In genomic region chr10:53233759-53234158, GRCh38 we compare ENCODE assay signal across 24 cellular contexts.
"Had no signal": no experiment of that assay in that cellular context is flagged by ENCODE, and none has a peak within 500 bp of the region (broad histone marks: within the 10 kb centered on the region; RNA-seq: fewer than 3 reads in every experiment).

No MANE protein-coding gene starts in this region.

- H3K4me1 ChIP-seq: esophagus muscularis mucosa, gastrocnemius medialis, neural progenitor cell, suprapubic skin, thyroid gland, vagina had no signal

- H2AFZ ChIP-seq: neural progenitor cell had no signal

- DNase-seq: effector memory CD4-positive, alpha-beta T cell; gastrocnemius medialis; glutamatergic neuron; immature natural killer cell; kidney; left colon; naive thymus-derived CD8-positive, alpha-beta T cell; nucleus accumbens; ovary; right cardiac atrium; stimulated activated CD4-positive, alpha-beta T cell treated with anti-CD3 and anti-CD28 coated beads, Interleukin-4, amount 100 ng/mL, for 1 hour; stimulated activated CD8-positive, alpha-beta memory T cell treated with anti-CD3 and anti-CD28 coated beads, Interleukin-4, amount 100 ng/mL, for 48 hours; stimulated activated naive CD8-positive, alpha-beta T cell treated with anti-CD3 and anti-CD28 coated beads, Interleukin-15, Interleukin-2, amounts not matched to agents 100 U/mL and 50 U/mL, for 24 hours; thyroid gland had no signal

- ATAC-seq: gastrocnemius medialis; left colon; naive thymus-derived CD8-positive, alpha-beta T cell; right cardiac atrium; stimulated activated effector memory CD8-positive, alpha-beta T cell treated with anti-CD3 and anti-CD28 coated beads, Interleukin-12 subunit alpha, Interleukin-12 subunit beta, amount 100 ng/mL, for 72 hours; stimulated activated naive CD8-positive, alpha-beta T cell treated with anti-CD3 and anti-CD28 coated beads, Interleukin-15, Interleukin-2, amounts not matched to agents 100 U/mL and 50 U/mL, for 24 hours had no signal

- H3K36me3 Mint-ChIP-seq: immature natural killer cell; naive thymus-derived CD8-positive, alpha-beta T cell; neural progenitor cell; stimulated activated effector memory CD8-positive, alpha-beta T cell treated with anti-CD3 and anti-CD28 coated beads, Interleukin-12 subunit alpha, Interleukin-12 subunit beta, amount 100 ng/mL, for 72 hours; type B pancreatic cell had no signal

- H3K9ac ChIP-seq: neural progenitor cell had no signal

- H3K27me3 Mint-ChIP-seq: naive thymus-derived CD8-positive, alpha-beta T cell; progenitor cell of endocrine pancreas; type B pancreatic cell had no signal

- H3K27me3 ChIP-seq: esophagus muscularis mucosa, gastrocnemius medialis, neural progenitor cell, ovary, suprapubic skin, thyroid gland, vagina had no signal

- H3K27ac ChIP-seq: epithelial cell of prostate, esophagus muscularis mucosa, gastrocnemius medialis, neural progenitor cell, ovary, suprapubic skin, thyroid gland, vagina had no signal

- FAIRE-seq: endometrium, kidney had no signal

- H3K36me3 ChIP-seq: esophagus muscularis mucosa, gastrocnemius medialis, neural progenitor cell, ovary, suprapubic skin, thyroid gland, vagina had no signal

- H3K4me1 Mint-ChIP-seq: immature natural killer cell; naive thymus-derived CD8-positive, alpha-beta T cell; stimulated activated effector memory CD8-positive, alpha-beta T cell treated with anti-CD3 and anti-CD28 coated beads, Interleukin-12 subunit alpha, Interleukin-12 subunit beta, amount 100 ng/mL, for 72 hours had no signal

- H3K4me2 ChIP-seq: neural progenitor cell, smooth muscle cell had no signal

- H3K27ac Mint-ChIP-seq: immature natural killer cell; naive thymus-derived CD8-positive, alpha-beta T cell; neural progenitor cell; progenitor cell of endocrine pancreas; stimulated activated effector memory CD8-positive, alpha-beta T cell treated with anti-CD3 and anti-CD28 coated beads, Interleukin-12 subunit alpha, Interleukin-12 subunit beta, amount 100 ng/mL, for 72 hours; type B pancreatic cell had no signal

- H3K4me3 ChIP-seq: esophagus muscularis mucosa, gastrocnemius medialis, neural progenitor cell, ovary, smooth muscle cell, suprapubic skin, thyroid gland, vagina had no signal

- H3K4me3 Mint-ChIP-seq: immature natural killer cell; naive thymus-derived CD8-positive, alpha-beta T cell; neural progenitor cell; stimulated activated effector memory CD8-positive, alpha-beta T cell treated with anti-CD3 and anti-CD28 coated beads, Interleukin-12 subunit alpha, Interleukin-12 subunit beta, amount 100 ng/mL, for 72 hours; type B pancreatic cell had no signal

- H3K9me3 ChIP-seq: gastrocnemius medialis, ovary, suprapubic skin, thyroid gland, vagina had no signal

- H3K9me3 Mint-ChIP-seq: type B pancreatic cell had no signal
